Comparison of ENCODE assay signal across 12 cellular contexts in genomic region chr1:163173121-163173520, GRCh38. TPM values are rescaled to one million over a fixed set of nuclear protein-coding genes. Genes with fewer than 3 reads are reported as not detected.
DNase-seq lines count a peak whose midpoint lies in the region; ATAC-seq and TF ChIP-seq lines count a peak whose summit lies in the region.
"Had no signal": no experiment of that assay in that cellular context is flagged by ENCODE, and none has a peak within 500 bp of the region (broad histone marks: within the 10 kb centered on the region; RNA-seq: fewer than 3 reads in every experiment).

No MANE protein-coding gene starts in this region.

- ATAC-seq in SK-N-SH treated with all-trans-retinoic acid at 6 μM for 48 hours (peak; percentile 5; the same call in 1 of the 3 replicates), HG03432 (IDR thresholded peaks at IDR 0.05; ENCODE audit: unreplicated experiment) (no peak), gastrocnemius medialis (no peak), GM21825 (IDR thresholded peaks at IDR 0.05; ENCODE audit: unreplicated experiment) (no peak)

- TF ChIP-seq POLR2A in gastrocnemius medialis (IDR thresholded peaks at IDR 0.05), result no peak

- no peaks in the 10 kb centered on the region for H3K79me2 ChIP-seq in GM23248 (ENCODE audit: insufficient read depth)
- H3K79me2 ChIP-seq in smooth muscle cell (ENCODE audit: low read depth), result no peaks in the 10 kb centered on the region

- H3K9ac ChIP-seq in GM23248 (peak overlapping the region; percentile 26), smooth muscle cell (ENCODE audit: low read depth) (no peak overlapping the region)

- no peaks in the 10 kb centered on the region for H3K27me3 ChIP-seq in GM23248 (replicated peaks; ENCODE audit: insufficient read depth)
- H3K27me3 ChIP-seq in smooth muscle cell (ENCODE audit: low read depth), result no peaks in the 10 kb centered on the region
- H3K27me3 ChIP-seq in gastrocnemius medialis, result no peaks in the 10 kb centered on the region

- DNase-seq in GM23248, result peak; percentile 39
- DNase-seq in glomerular visceral epithelial cell (ENCODE audit: extremely low spot score), result peak; percentile 19
- DNase-seq in smooth muscle cell (lab: John Stamatoyannopoulos, UW; ENCODE audit: unreplicated experiment), result no peak
- no peak for DNase-seq in gastrocnemius medialis
- DNase-seq: activated CD4-positive, alpha-beta T cell treated with anti-CD3 and anti-CD28 coated beads for 48 hours; GDM1; SHP77; spleen; T-helper 9 cell had no signal

- intact Hi-C loops in gastrocnemius medialis (cut with DNase I; ENCODE audit: low total_unique reads), result loop anchor here (10.0 kb wide), 1 partner anchor 98 kb away; no protein-coding TSS in a partner anchor

- H3K4me3 ChIP-seq in GM23248 (peak overlapping the region; percentile 7; the same call in 1 of the 2 replicates), smooth muscle cell (no peak overlapping the region), gastrocnemius medialis (no peak overlapping the region)
- H3K4me3 ChIP-seq: spleen had no signal

- H3K9me3 ChIP-seq in GM23248 (ENCODE audit: low read depth) (no peaks in the 10 kb centered on the region), smooth muscle cell (replicated peaks; ENCODE audit: low read depth) (no peaks in the 10 kb centered on the region), gastrocnemius medialis (no peaks in the 10 kb centered on the region)
- H3K9me3 ChIP-seq: spleen had no signal

- H2AFZ ChIP-seq in GM23248 (peak overlapping the region; percentile 53), smooth muscle cell (ENCODE audit: low read depth) (no peak overlapping the region)

- H4K20me1 ChIP-seq in GM23248 (ENCODE audit: insufficient read depth), result no peaks in the 10 kb centered on the region
- H4K20me1 ChIP-seq in smooth muscle cell (ENCODE audit: low read depth), result no peaks in the 10 kb centered on the region

- in situ Hi-C loops in GM23248 (cut with MboI) (no loop called here), gastrocnemius medialis (cut with MboI; ENCODE audit: low sequenced_read_pairs in 4 of 4) (loop anchor here in 3 of 4 donors (5.0 to 10.0 kb wide), 3 partner anchors 296 to 318 kb away; no protein-coding TSS in a partner anchor)

- TF ChIP-seq CTCF in smooth muscle cell (IDR thresholded peaks at IDR 0.05; ENCODE audit: borderline replicate concordance, insufficient read depth, poor library complexity, severe bottlenecking) (no peak), gastrocnemius medialis (IDR thresholded peaks at IDR 0.05 in 4 of 5, conservative IDR thresholded peaks at IDR 0.05 in 1 of 5) (no peak)

- WGBS in GM23248 (ENCODE audit: low coverage in 1 of 2, low lambda C conversion rate in 2 of 2, missing lambda C conversion rate in 2 of 2), 2 experiments, result 23 to 31% methylated on average over 4 of the region's 4 CpGs
- WGBS in smooth muscle cell (ENCODE audit: low lambda C conversion rate), result 33% methylated on average over 4 of the region's 4 CpGs

- H3K4me1 ChIP-seq in GM23248 (ENCODE audit: insufficient read depth) (peaks cover 52% of the 10 kb centered on the region), smooth muscle cell (ENCODE audit: low read depth) (peaks cover 11% of the 10 kb centered on the region), gastrocnemius medialis (peaks cover 0 to 9% of the 10 kb centered on the region in 2 donors)

- H3K36me3 ChIP-seq in GM23248 (ENCODE audit: low read depth), result no peaks in the 10 kb centered on the region
- H3K36me3 ChIP-seq in smooth muscle cell (ENCODE audit: low read depth), result no peaks in the 10 kb centered on the region
- H3K36me3 ChIP-seq in gastrocnemius medialis, result no peaks in the 10 kb centered on the region
- H3K36me3 ChIP-seq: spleen had no signal

- H3K27ac ChIP-seq in GM23248 (peak overlapping the region; percentile 7; the same call in 1 of the 2 replicates), smooth muscle cell (ENCODE audit: low read depth) (peak overlapping the region; percentile 54), gastrocnemius medialis (no peak overlapping the region)
- H3K27ac ChIP-seq: spleen had no signal

- H3K4me2 ChIP-seq in GM23248 (ENCODE audit: unreplicated experiment) (peak overlapping the region; percentile 49), smooth muscle cell (peak overlapping the region; percentile 77)

- peaks cover 18% of the 10 kb centered on the region for H3F3A ChIP-seq in GM23248 (ENCODE audit: insufficient read depth)
- peaks cover 8% of the 10 kb centered on the region for H3F3A ChIP-seq in smooth muscle cell (ENCODE audit: low read depth)

- no peaks in the 10 kb centered on the region for H3K9me2 ChIP-seq in GM23248 (ENCODE audit: insufficient read depth)

TF ChIP-seq in SK-N-SH treated with all-trans-retinoic acid at 6 μM for 48 hours, 23 proteins besides CTCF, POLR2A, EP300 and RAD21 (continues in another document):
- TF ChIP-seq TSHZ2 (CRISPR knock-in tag; IDR thresholded peaks at IDR 0.05), result no peak
- no peak for TF ChIP-seq GLIS3 (CRISPR knock-in tag; IDR thresholded peaks at IDR 0.05)
- no peak for TF ChIP-seq ZNF70 (CRISPR knock-in tag; IDR thresholded peaks at IDR 0.05)
- no peak for TF ChIP-seq PPARA (CRISPR knock-in tag; IDR thresholded peaks at IDR 0.05; ENCODE audit: borderline replicate concordance)
- TF ChIP-seq SNAI2 (CRISPR knock-in tag; IDR thresholded peaks at IDR 0.05), result no peak
- TF ChIP-seq ZFP3 (CRISPR knock-in tag; IDR thresholded peaks at IDR 0.05), result no peak
- no peak for TF ChIP-seq CSRNP3 (CRISPR knock-in tag; IDR thresholded peaks at IDR 0.05)
- TF ChIP-seq ISL1 (CRISPR knock-in tag; IDR thresholded peaks at IDR 0.05), result no peak
- no peak for TF ChIP-seq ESRRG (CRISPR knock-in tag; IDR thresholded peaks at IDR 0.05)
- TF ChIP-seq BACH2 (CRISPR knock-in tag; IDR thresholded peaks at IDR 0.05; ENCODE audit: borderline replicate concordance), result no peak
- TF ChIP-seq RARB (CRISPR knock-in tag; IDR thresholded peaks at IDR 0.05), result no peak
- no peak for TF ChIP-seq TOX (CRISPR knock-in tag; IDR thresholded peaks at IDR 0.05; ENCODE audit: borderline replicate concordance)
- no peak for TF ChIP-seq PATZ1 (CRISPR knock-in tag; IDR thresholded peaks at IDR 0.05; ENCODE audit: borderline replicate concordance)
- no peak for TF ChIP-seq ZC3H10 (CRISPR knock-in tag; IDR thresholded peaks at IDR 0.05)

RNA-seq across cellular contexts. Expression of gene RGS5, which starts 29.6 kb away (rescaled TPM):
- 2.7 and 6.8 TPM in 2 replicates for total RNA-seq in GM23248 (2014; rRNA removed; shearing (Covaris generic))
- polyA plus RNA-seq in GM23248 (2016; fragmentation: Nextera tagmentation; extraction: Ambion mirVana) (0.89 and 1.7 TPM in 2 replicates), smooth muscle cell (1.9 and 2.5 TPM in 2 replicates)
- total RNA-seq in smooth muscle cell (5.2 and 49.1 TPM in 2 replicates), gastrocnemius medialis (100 to 1,000 TPM in 3 of 4 donors, 10 to 100 TPM in 1; 71.2 to 195 (median 158) TPM)

Comparison
In these comparisons a context has a peak if more than half of its experiments do, and no peak if none do; other contexts are left out.
1. DNase-seq: peak in GM23248 (single experiment) and glomerular visceral epithelial cell (single experiment); none in smooth muscle cell (single experiment) and gastrocnemius medialis (0 of 2).
2. H3K27ac ChIP-seq: peak in GM23248 (single experiment) and smooth muscle cell (single experiment); none in gastrocnemius medialis (0 of 4).